In genomic region chr10:48604408-48605263, GRCh38 we compare ENCODE assay signal across 8 cellular contexts. TPM values are rescaled to one million over a fixed set of nuclear protein-coding genes. Genes with fewer than 3 reads are reported as not detected.
DNase-seq lines count a peak whose midpoint lies in the region; ATAC-seq, FAIRE-seq and TF ChIP-seq lines count a peak whose summit lies in the region.

A gene with protein sequence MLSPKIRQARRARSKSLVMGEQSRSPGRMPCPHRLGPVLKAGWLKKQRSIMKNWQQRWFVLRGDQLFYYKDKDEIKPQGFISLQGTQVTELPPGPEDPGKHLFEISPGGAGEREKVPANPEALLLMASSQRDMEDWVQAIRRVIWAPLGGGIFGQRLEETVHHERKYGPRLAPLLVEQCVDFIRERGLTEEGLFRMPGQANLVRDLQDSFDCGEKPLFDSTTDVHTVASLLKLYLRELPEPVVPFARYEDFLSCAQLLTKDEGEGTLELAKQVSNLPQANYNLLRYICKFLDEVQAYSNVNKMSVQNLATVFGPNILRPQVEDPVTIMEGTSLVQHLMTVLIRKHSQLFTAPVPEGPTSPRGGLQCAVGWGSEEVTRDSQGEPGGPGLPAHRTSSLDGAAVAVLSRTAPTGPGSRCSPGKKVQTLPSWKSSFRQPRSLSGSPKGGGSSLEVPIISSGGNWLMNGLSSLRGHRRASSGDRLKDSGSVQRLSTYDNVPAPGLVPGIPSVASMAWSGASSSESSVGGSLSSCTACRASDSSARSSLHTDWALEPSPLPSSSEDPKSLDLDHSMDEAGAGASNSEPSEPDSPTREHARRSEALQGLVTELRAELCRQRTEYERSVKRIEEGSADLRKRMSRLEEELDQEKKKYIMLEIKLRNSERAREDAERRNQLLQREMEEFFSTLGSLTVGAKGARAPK (minus strand): TSS chr10:48605073. CDS start chr10:48604796, 277 bp downstream.

- H3K36me3 ChIP-seq in HUES64 (ENCODE audit: insufficient read depth, low read length), result no peaks in the 10 kb centered on the region
- H3K36me3 ChIP-seq in keratinocyte (ENCODE audit: control insufficient read depth in 2 of 2, extremely low read depth in 1 of 2, insufficient read depth in 2 of 2, low read length in 2 of 2), result no peaks in the 10 kb centered on the region
- no peaks in the 10 kb centered on the region for H3K36me3 ChIP-seq in small intestine (ENCODE audit: control insufficient read depth in 2 of 2, insufficient read depth in 2 of 2, low read length in 2 of 2)

- ATAC-seq in GM21786 (IDR thresholded peaks at IDR 0.05; ENCODE audit: unreplicated experiment), result no peak

- FAIRE-seq in GM12892 (lab: Jason Lieb, UNC), result no peak
- no peak for FAIRE-seq in keratinocyte (lab: Jason Lieb, UNC)
- no peak for FAIRE-seq in small intestine (lab: Jason Lieb, UNC)

- no peaks in the 10 kb centered on the region for H3K9me3 ChIP-seq in HUES64 (ENCODE audit: insufficient read depth, low read depth, low read length)
- no peaks in the 10 kb centered on the region for H3K9me3 ChIP-seq in keratinocyte (ENCODE audit: control insufficient read depth, low read depth, low read length)
- no peaks in the 10 kb centered on the region for H3K9me3 ChIP-seq in small intestine (ENCODE audit: control insufficient read depth, low read depth)

- peak within 1 kb of the TSS; percentile 77 for H3K4me2 ChIP-seq in keratinocyte (ENCODE audit: control insufficient read depth, extremely low read depth, insufficient read depth, low read depth, low read length)

- 90% methylated on average over 56 of the region's 56 CpGs for WGBS in HUES64
- WGBS in small intestine, 3 donors, result 5 to 8% (median 6%) methylated on average over 55 to 56 of the region's 56 CpGs

- peak; percentile 70 for DNase-seq in GM12892 (ENCODE audit: insufficient read length)
- DNase-seq in caudate nucleus (lab: John Stamatoyannopoulos, UW), result peak in 41 of 61 donors; percentile 15 to 76 (median 48)
- DNase-seq in keratinocyte (ENCODE audit: low read depth, low spot score), result no peak
- peak; percentile 11 for DNase-seq in small intestine
- no peak for DNase-seq in amniotic stem cell (lab: John Stamatoyannopoulos, UW)
- no peak for DNase-seq in cortex of kidney (lab: John Stamatoyannopoulos, UW)

- TF ChIP-seq POLR2A in GM12892 (IDR thresholded peaks at IDR 0.05; ENCODE audit: low read depth, low read length), result no peak

- H3K4me3 ChIP-seq in HUES64 (ENCODE audit: low read length) (peak within 1 kb of the TSS; percentile 44), keratinocyte (ENCODE audit: control insufficient read depth in 2 of 3, extremely low read depth in 1 of 3, insufficient read depth in 2 of 3, low read depth in 1 of 3, low read length in 3 of 3) (peak within 1 kb of the TSS; percentile 28 to 76 (median 55)), small intestine (ENCODE audit: low read depth in 1 of 2, low read length in 2 of 2) (no peak within 1 kb of the TSS)

- no peaks in the 10 kb centered on the region for H4K20me1 ChIP-seq in keratinocyte (ENCODE audit: control insufficient read depth, extremely low read depth, insufficient read depth, low read length)

- TF ChIP-seq CTCF in keratinocyte (optimal IDR thresholded peaks at IDR 0.05 in 1 of 3, IDR thresholded peaks at IDR 0.05 in 1 of 3, conservative IDR thresholded peaks at IDR 0.05 in 1 of 3; ENCODE audit: extremely low read depth in 1 of 3, insufficient read depth in 2 of 3, low read length in 3 of 3), result no peak

- H3K4me1 ChIP-seq in HUES64 (ENCODE audit: insufficient read depth, low read length) (peaks cover 9% of the 10 kb centered on the region; the same call in 1 of the 2 replicates), keratinocyte (ENCODE audit: control insufficient read depth, extremely low read depth, insufficient read depth, low read length) (peaks cover 20% of the 10 kb centered on the region), small intestine (ENCODE audit: control insufficient read depth in 2 of 2, insufficient read depth in 1 of 2, low read depth in 1 of 2, low read length in 1 of 2) (no peaks in the 10 kb centered on the region)

- H3K27ac ChIP-seq in HUES64 (ENCODE audit: low read depth, low read length) (no peak within 1 kb of the TSS), caudate nucleus (ENCODE audit: low read depth, low read length) (peak within 1 kb of the TSS; percentile 58), keratinocyte (ENCODE audit: control insufficient read depth, insufficient read depth, low read length) (no peak within 1 kb of the TSS), small intestine (ENCODE audit: low read depth in 1 of 2, low read length in 1 of 2) (no peak within 1 kb of the TSS)

- peak within 1 kb of the TSS; percentile 81 for H2AFZ ChIP-seq in keratinocyte (ENCODE audit: control insufficient read depth, low read length)

- peaks cover 16% of the 10 kb centered on the region for H3K27me3 ChIP-seq in HUES64 (ENCODE audit: insufficient read depth, low read length)
- H3K27me3 ChIP-seq in keratinocyte (ENCODE audit: control insufficient read depth, extremely low read depth, insufficient read depth, low read length), result peaks cover 19% of the 10 kb centered on the region
- no peaks in the 10 kb centered on the region for H3K27me3 ChIP-seq in small intestine (ENCODE audit: control insufficient read depth in 2 of 2, insufficient read depth in 2 of 2, low read length in 2 of 2)

- dilution Hi-C loops in keratinocyte (cut with MboI; ENCODE audit: extremely low pct_ligation_motif_present, low sequenced_read_pairs), result no loop called here

- peaks cover 4% of the 10 kb centered on the region for H3K9me1 ChIP-seq in keratinocyte (ENCODE audit: control insufficient read depth, extremely low read depth, insufficient read depth, low read length)

- H3K9ac ChIP-seq in HUES64 (ENCODE audit: low read depth, low read length), result no peak within 1 kb of the TSS
- H3K9ac ChIP-seq in keratinocyte (ENCODE audit: control insufficient read depth, extremely low read depth, insufficient read depth, low read length), result peak within 1 kb of the TSS; percentile 51

- peaks cover 26% of the 10 kb centered on the region for H3K79me2 ChIP-seq in keratinocyte (ENCODE audit: control insufficient read depth, insufficient read depth, low read length)

RNA-seq across cellular contexts. Expression of the gene that starts here (rescaled TPM):
- polyA plus RNA-seq in GM12892 (2012; ENCODE audit: missing spikeins), result 0.34 TPM
- 4.5 TPM for polyA plus RNA-seq in HUES64 (2013, experiment 1 of 2)
- 4.1 TPM for polyA plus RNA-seq in HUES64 (2013, experiment 2 of 2)
- 4.9 to 8.7 TPM (median 6.4 TPM) in 3 replicates for polyA plus RNA-seq in keratinocyte
- 3.0 TPM for polyA plus RNA-seq in keratinocyte (2011; ENCODE audit: low read depth)
- 4.1 and 7.4 TPM in 2 replicates for polyA plus RNA-seq in keratinocyte (2011; cell fraction: cytosol; rRNA removed)
- 10.3 and 11.8 TPM in 2 replicates for polyA plus RNA-seq in keratinocyte (2011; cell fraction: nucleus; rRNA removed)
- 2.9 and 17.7 TPM in 2 replicates for polyA plus RNA-seq in keratinocyte (2012; ENCODE audit: low replicate concordance)
- 3.5 to 8.1 TPM (median 3.5 TPM) in 3 replicates for polyA minus RNA-seq in keratinocyte
- polyA minus RNA-seq in keratinocyte (2011; cell fraction: cytosol; rRNA and poly(A)+ RNA removed), result 10.4 TPM
- polyA minus RNA-seq in keratinocyte (2011; cell fraction: nucleus; rRNA and poly(A)+ RNA removed), result 6.7 and 8.0 TPM in 2 replicates
- polyA plus RNA-seq in small intestine, result 1 to 10 TPM in 1 of 3 donors, under 1 TPM in 1, not detected in 1; 0.54 to 1.4 TPM

Comparison
In these comparisons a context has a peak if more than half of its experiments do, and no peak if none do; other contexts are left out.
1. DNase-seq: peak in GM12892 (single experiment), caudate nucleus (41 of 61) and small intestine (single experiment); none in keratinocyte (single experiment), amniotic stem cell (single experiment) and cortex of kidney (single experiment).
2. H3K4me3 ChIP-seq: peak in HUES64 (single experiment) and keratinocyte (3 of 3); none in small intestine (0 of 2).